ENCODE assay signal across 10 cellular contexts in genomic region chr17:37671813-37672544, GRCh38. TPM values are rescaled to one million over a fixed set of nuclear protein-coding genes. Genes with fewer than 3 reads are reported as not detected.
DNase-seq lines count a peak whose midpoint lies in the region; ATAC-seq, FAIRE-seq and TF ChIP-seq lines count a peak whose summit lies in the region.
"Had no signal": no experiment of that assay in that cellular context is flagged by ENCODE, and none has a peak within 500 bp of the region (broad histone marks: within the 10 kb centered on the region; RNA-seq: fewer than 3 reads in every experiment).

No MANE protein-coding gene starts in this region.

- TF ChIP-seq POLR2A in GM12892 (IDR thresholded peaks at IDR 0.05; ENCODE audit: low read depth, low read length), result no peak

- no peaks in the 10 kb centered on the region for H3K36me3 Mint-ChIP-seq in osteocyte (ENCODE audit: unreplicated experiment)
- no peaks in the 10 kb centered on the region for H3K36me3 Mint-ChIP-seq in nephron progenitor cell (ENCODE audit: low read depth)

- ATAC-seq in Right ventricle myocardium superior (ENCODE audit: poor library complexity), result no peak
- no peak for ATAC-seq in HG02642 (IDR thresholded peaks at IDR 0.05; ENCODE audit: poor library complexity, unreplicated experiment)

- no peak for FAIRE-seq in GM12892 (lab: Jason Lieb, UNC)

- H3K4me3 Mint-ChIP-seq in osteocyte (ENCODE audit: unreplicated experiment), result no peak overlapping the region
- H3K4me3 Mint-ChIP-seq in nephron progenitor cell, result no peak overlapping the region

- no peaks in the 10 kb centered on the region for H3K9me3 Mint-ChIP-seq in osteocyte (ENCODE audit: unreplicated experiment)
- no peaks in the 10 kb centered on the region for H3K9me3 Mint-ChIP-seq in nephron progenitor cell

- no peaks in the 10 kb centered on the region for H3K27me3 Mint-ChIP-seq in osteocyte (ENCODE audit: unreplicated experiment)
- peaks cover 8% of the 10 kb centered on the region for H3K27me3 Mint-ChIP-seq in nephron progenitor cell (ENCODE audit: low read depth, poor library complexity)

- H3K27ac Mint-ChIP-seq in osteocyte (ENCODE audit: unreplicated experiment), result peak overlapping the region; percentile 38
- H3K27ac Mint-ChIP-seq in nephron progenitor cell, result no peak overlapping the region

- intact Hi-C loops in Right ventricle myocardium superior (cut with DNase I), result no loop called here

- peak; percentile 90 for DNase-seq in DMS79 treated with DMSO at 0.1 percent for 48 hours (lab: John Stamatoyannopoulos, UW)
- peak; percentile 95 for DNase-seq in NCI-H510A (lab: John Stamatoyannopoulos, UW)
- peak; percentile 83 for DNase-seq in dedifferentiated amniotic fluid mesenchymal stem cell (ENCODE audit: extremely low spot score)
- no peak for DNase-seq in osteocyte (ENCODE audit: extremely low spot score, unreplicated experiment)
- no peak for DNase-seq in Right ventricle myocardium superior
- DNase-seq in nephron progenitor cell, result no peak
- DNase-seq in GM12892 (ENCODE audit: insufficient read length), result no peak
- DNase-seq: activated CD4-positive, alpha-beta T cell treated with anti-CD3 and anti-CD28 coated beads, Interleukin-2, amount 50 U/mL, for 4 hours; amygdala had no signal

- peaks cover 10% of the 10 kb centered on the region for H3K4me1 Mint-ChIP-seq in osteocyte (ENCODE audit: unreplicated experiment)
- H3K4me1 Mint-ChIP-seq in nephron progenitor cell, result peaks cover 63% of the 10 kb centered on the region

- TF ChIP-seq CTCF in osteocyte (IDR thresholded peaks at IDR 0.05) (no peak), nephron progenitor cell (IDR thresholded peaks at IDR 0.05) (no peak)

RNA-seq across cellular contexts. Expression of gene DDX52, which starts 28.7 kb away (rescaled TPM):
- total RNA-seq in osteocyte (46.4 and 47.4 TPM in 2 replicates), Right ventricle myocardium superior (13.6 TPM)
- 17.6 TPM for polyA plus RNA-seq in GM12892 (2012; ENCODE audit: missing spikeins)

Comparison
In these comparisons a context has a peak if more than half of its experiments do, and no peak if none do; other contexts are left out.
1. DNase-seq: peak in DMS79 treated with DMSO at 0.1 percent for 48 hours (single experiment), NCI-H510A (single experiment) and dedifferentiated amniotic fluid mesenchymal stem cell (single experiment); none in osteocyte (single experiment), Right ventricle myocardium superior (single experiment), nephron progenitor cell (single experiment) and GM12892 (single experiment).